1 cellular context compared by ENCODE assay signal in the genomic region with DNA sequence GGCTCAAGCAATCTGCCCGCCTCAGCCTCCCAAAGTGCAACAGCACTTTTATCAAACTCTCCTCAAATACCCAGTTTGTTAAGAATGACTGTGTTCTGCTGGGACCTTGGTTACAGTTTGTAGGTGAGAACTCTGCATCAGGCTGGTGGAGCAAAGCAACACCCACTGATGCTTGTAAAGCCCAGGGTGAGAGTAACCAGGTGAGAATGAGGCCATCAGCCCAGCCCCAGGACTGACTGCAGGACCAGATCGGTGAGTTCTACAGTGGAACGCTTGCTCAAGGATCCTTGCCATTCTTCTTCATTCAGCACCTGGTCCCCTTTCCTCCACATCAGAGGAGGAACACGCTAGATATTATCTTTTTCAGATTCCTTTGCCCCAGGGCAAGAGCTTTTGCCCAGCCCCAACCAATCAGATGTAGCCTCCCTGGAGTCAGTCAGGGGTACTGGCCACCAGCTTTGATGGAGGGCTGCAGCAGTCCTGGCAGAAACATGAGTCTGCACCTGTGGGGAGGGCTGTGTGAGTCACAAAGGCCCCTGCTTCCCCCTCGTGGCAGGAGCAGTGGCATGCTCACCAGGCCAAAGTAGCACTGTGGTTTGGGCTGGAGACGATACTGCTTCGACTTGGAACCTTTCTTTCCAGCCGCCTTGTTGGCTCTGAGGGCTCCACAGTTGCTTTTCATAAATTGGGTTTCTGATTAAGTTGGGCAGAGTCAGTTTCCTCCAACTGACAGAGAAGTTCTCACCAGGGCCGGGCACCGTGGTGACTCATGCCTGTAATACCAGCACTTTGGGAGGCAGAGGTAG.
TF ChIP-seq lines count a peak whose summit lies in the region.

No MANE protein-coding gene starts in this region.

TF ChIP-seq in HepG2, 621 proteins besides CTCF, POLR2A, EP300 and RAD21 (continued from another document and continues in another):
- TF ChIP-seq, protein P1, sequence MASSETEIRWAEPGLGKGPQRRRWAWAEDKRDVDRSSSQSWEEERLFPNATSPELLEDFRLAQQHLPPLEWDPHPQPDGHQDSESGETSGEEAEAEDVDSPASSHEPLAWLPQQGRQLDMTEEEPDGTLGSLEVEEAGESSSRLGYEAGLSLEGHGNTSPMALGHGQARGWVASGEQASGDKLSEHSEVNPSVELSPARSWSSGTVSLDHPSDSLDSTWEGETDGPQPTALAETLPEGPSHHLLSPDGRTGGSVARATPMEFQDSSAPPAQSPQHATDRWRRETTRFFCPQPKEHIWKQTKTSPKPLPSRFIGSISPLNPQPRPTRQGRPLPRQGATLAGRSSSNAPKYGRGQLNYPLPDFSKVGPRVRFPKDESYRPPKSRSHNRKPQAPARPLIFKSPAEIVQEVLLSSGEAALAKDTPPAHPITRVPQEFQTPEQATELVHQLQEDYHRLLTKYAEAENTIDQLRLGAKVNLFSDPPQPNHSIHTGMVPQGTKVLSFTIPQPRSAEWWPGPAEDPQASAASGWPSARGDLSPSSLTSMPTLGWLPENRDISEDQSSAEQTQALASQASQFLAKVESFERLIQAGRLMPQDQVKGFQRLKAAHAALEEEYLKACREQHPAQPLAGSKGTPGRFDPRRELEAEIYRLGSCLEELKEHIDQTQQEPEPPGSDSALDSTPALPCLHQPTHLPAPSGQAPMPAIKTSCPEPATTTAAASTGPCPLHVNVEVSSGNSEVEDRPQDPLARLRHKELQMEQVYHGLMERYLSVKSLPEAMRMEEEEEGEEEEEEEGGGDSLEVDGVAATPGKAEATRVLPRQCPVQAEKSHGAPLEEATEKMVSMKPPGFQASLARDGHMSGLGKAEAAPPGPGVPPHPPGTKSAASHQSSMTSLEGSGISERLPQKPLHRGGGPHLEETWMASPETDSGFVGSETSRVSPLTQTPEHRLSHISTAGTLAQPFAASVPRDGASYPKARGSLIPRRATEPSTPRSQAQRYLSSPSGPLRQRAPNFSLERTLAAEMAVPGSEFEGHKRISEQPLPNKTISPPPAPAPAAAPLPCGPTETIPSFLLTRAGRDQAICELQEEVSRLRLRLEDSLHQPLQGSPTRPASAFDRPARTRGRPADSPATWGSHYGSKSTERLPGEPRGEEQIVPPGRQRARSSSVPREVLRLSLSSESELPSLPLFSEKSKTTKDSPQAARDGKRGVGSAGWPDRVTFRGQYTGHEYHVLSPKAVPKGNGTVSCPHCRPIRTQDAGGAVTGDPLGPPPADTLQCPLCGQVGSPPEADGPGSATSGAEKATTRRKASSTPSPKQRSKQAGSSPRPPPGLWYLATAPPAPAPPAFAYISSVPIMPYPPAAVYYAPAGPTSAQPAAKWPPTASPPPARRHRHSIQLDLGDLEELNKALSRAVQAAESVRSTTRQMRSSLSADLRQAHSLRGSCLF (CRISPR knock-in tag; IDR thresholded peaks at IDR 0.05; ENCODE audit: borderline replicate concordance), result no peak
- TF ChIP-seq FOXK2 (IDR thresholded peaks at IDR 0.05) (no peak), GPN1 (CRISPR knock-in tag; IDR thresholded peaks at IDR 0.05; ENCODE audit: borderline replicate concordance) (no peak), ZNF883 (CRISPR knock-in tag; IDR thresholded peaks at IDR 0.05; ENCODE audit: not compliant biosample characterization) (no peak), POGZ (CRISPR knock-in tag; IDR thresholded peaks at IDR 0.05) (no peak), HOXA3 (CRISPR knock-in tag; IDR thresholded peaks at IDR 0.05) (peak; percentile 38; the same call in 1 of the 2 replicates), FOXJ3 (CRISPR knock-in tag; IDR thresholded peaks at IDR 0.05; ENCODE audit: borderline replicate concordance) (no peak), HOMEZ (CRISPR knock-in tag; IDR thresholded peaks at IDR 0.05; ENCODE audit: low read depth) (peak; percentile 41; the same call in 1 of the 2 replicates), ZNF274 (CRISPR knock-in tag; IDR thresholded peaks at IDR 0.05) (no peak), STAT5B (CRISPR knock-in tag; IDR thresholded peaks at IDR 0.05) (no peak), KAT7 (CRISPR knock-in tag; IDR thresholded peaks at IDR 0.05; ENCODE audit: borderline replicate concordance) (no peak), FOXO4 (CRISPR knock-in tag; conservative IDR thresholded peaks at IDR 0.05) (no peak), ZNF17 (CRISPR knock-in tag; IDR thresholded peaks at IDR 0.05) (no peak), NONO (IDR thresholded peaks at IDR 0.05) (no peak), NONO (CRISPR knock-in tag; conservative IDR thresholded peaks at IDR 0.05) (no peak), DPF2 (CRISPR knock-in tag; IDR thresholded peaks at IDR 0.05; ENCODE audit: borderline replicate concordance, low read depth) (no peak), TRIM22 (IDR thresholded peaks at IDR 0.05) (no peak), YY1 (IDR thresholded peaks at IDR 0.05; ENCODE audit: insufficient read depth, insufficient replicate concordance, low read depth, low read length) (peak; percentile 38), KMT2B (CRISPR knock-in tag; IDR thresholded peaks at IDR 0.05) (0 out of 2 replicates have a peak, but pooled peaks have one; percentile 39), ZKSCAN8 (CRISPR knock-in tag; IDR thresholded peaks at IDR 0.05; ENCODE audit: borderline replicate concordance) (no peak), ZBTB21 (CRISPR knock-in tag; IDR thresholded peaks at IDR 0.05) (no peak), CCDC6 (CRISPR knock-in tag; IDR thresholded peaks at IDR 0.05) (no peak), KLF16 (CRISPR knock-in tag; IDR thresholded peaks at IDR 0.05) (peak in 1 of 2 experiments; percentile 63; a peak in 1 of 4 replicates), ZNF124 (CRISPR knock-in tag; IDR thresholded peaks at IDR 0.05) (no peak; the same call in 1 of the 2 replicates), ZNF770 (CRISPR knock-in tag; IDR thresholded peaks at IDR 0.05) (no peak), ZFX (CRISPR knock-in tag; IDR thresholded peaks at IDR 0.05; ENCODE audit: low read depth) (peak; percentile 53; the same call in 1 of the 2 replicates), HDAC2 (CRISPR knock-in tag; IDR thresholded peaks at IDR 0.05) (peak; percentile 39; the same call in 1 of the 2 replicates), ZNF383 (CRISPR knock-in tag; IDR thresholded peaks at IDR 0.05; ENCODE audit: borderline replicate concordance) (no peak), CBX5 (CRISPR knock-in tag; IDR thresholded peaks at IDR 0.05; ENCODE audit: borderline replicate concordance) (peak; percentile 52; the same call in 1 of the 2 replicates), RCOR2 (CRISPR knock-in tag; IDR thresholded peaks at IDR 0.05) (no peak), SALL1 (CRISPR knock-in tag; IDR thresholded peaks at IDR 0.05) (peak; percentile 53; the same call in 1 of the 2 replicates), ZNF839 (CRISPR knock-in tag; IDR thresholded peaks at IDR 0.05; ENCODE audit: borderline replicate concordance) (no peak), CEBPG (CRISPR knock-in tag; IDR thresholded peaks at IDR 0.05) (no peak), ZFP41 (CRISPR knock-in tag; IDR thresholded peaks at IDR 0.05; ENCODE audit: borderline replicate concordance) (no peak; the same call in 1 of the 2 replicates), HMG20B (CRISPR knock-in tag; conservative IDR thresholded peaks at IDR 0.05) (no peak), FOSL1 (CRISPR knock-in tag; IDR thresholded peaks at IDR 0.05; ENCODE audit: borderline replicate concordance) (no peak)
- TF ChIP-seq, protein P2, sequence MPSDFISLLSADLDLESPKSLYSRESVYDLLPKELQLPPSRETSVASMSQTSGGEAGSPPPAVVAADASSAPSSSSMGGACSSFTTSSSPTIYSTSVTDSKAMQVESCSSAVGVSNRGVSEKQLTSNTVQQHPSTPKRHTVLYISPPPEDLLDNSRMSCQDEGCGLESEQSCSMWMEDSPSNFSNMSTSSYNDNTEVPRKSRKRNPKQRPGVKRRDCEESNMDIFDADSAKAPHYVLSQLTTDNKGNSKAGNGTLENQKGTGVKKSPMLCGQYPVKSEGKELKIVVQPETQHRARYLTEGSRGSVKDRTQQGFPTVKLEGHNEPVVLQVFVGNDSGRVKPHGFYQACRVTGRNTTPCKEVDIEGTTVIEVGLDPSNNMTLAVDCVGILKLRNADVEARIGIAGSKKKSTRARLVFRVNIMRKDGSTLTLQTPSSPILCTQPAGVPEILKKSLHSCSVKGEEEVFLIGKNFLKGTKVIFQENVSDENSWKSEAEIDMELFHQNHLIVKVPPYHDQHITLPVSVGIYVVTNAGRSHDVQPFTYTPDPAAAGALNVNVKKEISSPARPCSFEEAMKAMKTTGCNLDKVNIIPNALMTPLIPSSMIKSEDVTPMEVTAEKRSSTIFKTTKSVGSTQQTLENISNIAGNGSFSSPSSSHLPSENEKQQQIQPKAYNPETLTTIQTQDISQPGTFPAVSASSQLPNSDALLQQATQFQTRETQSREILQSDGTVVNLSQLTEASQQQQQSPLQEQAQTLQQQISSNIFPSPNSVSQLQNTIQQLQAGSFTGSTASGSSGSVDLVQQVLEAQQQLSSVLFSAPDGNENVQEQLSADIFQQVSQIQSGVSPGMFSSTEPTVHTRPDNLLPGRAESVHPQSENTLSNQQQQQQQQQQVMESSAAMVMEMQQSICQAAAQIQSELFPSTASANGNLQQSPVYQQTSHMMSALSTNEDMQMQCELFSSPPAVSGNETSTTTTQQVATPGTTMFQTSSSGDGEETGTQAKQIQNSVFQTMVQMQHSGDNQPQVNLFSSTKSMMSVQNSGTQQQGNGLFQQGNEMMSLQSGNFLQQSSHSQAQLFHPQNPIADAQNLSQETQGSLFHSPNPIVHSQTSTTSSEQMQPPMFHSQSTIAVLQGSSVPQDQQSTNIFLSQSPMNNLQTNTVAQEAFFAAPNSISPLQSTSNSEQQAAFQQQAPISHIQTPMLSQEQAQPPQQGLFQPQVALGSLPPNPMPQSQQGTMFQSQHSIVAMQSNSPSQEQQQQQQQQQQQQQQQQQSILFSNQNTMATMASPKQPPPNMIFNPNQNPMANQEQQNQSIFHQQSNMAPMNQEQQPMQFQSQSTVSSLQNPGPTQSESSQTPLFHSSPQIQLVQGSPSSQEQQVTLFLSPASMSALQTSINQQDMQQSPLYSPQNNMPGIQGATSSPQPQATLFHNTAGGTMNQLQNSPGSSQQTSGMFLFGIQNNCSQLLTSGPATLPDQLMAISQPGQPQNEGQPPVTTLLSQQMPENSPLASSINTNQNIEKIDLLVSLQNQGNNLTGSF (CRISPR knock-in tag; IDR thresholded peaks at IDR 0.05), result no peak
